7 cellular contexts compared by ENCODE assay signal in the genomic region with DNA sequence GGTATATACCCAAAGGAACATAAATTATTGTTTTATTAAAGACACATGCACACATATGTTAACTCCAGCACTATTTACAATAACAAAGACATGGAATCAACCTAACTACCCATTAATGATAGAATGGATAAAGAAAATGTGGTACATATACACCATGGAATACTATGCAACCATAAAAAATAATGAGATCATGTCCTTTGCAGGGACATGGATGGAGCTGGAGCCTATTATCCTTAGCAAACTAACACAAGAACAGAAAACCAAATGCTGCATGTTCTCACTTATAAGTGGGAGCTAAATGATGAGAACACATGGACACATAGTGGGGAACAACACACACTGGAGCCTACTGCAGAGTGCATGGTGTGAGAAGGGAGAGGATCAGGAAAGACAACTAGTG. TPM values are rescaled to one million over a fixed set of nuclear protein-coding genes. Genes with fewer than 3 reads are reported as not detected.
DNase-seq lines count a peak whose midpoint lies in the region; ATAC-seq and TF ChIP-seq lines count a peak whose summit lies in the region.
"Not testable (repeated sequence)": the region's sequence is repeated elsewhere in the genome, so short reads cannot be mapped to it uniquely, and the experiment has no call there.

No MANE protein-coding gene starts in this region.

- not testable (repeated sequence) for H3K4me3 Mint-ChIP-seq in HFFc6
- H3K4me3 Mint-ChIP-seq in activated T-cell treated with anti-CD3 and anti-CD28 coated beads, Interleukin-2, amount 50 U/mL, for 24 hours: peak overlapping the region; percentile 85
- H3K4me3 Mint-ChIP-seq in activated naive CD8-positive, alpha-beta T cell treated with anti-CD3 and anti-CD28 coated beads for 36 hours: peak overlapping the region; percentile 55
- peak overlapping the region; percentile 70 to 97 (median 94) for H3K4me3 Mint-ChIP-seq in naive thymus-derived CD4-positive, alpha-beta T cell
- peak overlapping the region; percentile 99 for H3K4me3 Mint-ChIP-seq in stimulated activated naive CD8-positive, alpha-beta T cell treated with anti-CD3 and anti-CD28 coated beads, Interleukin-15, Interleukin-2, amounts not matched to agents 100 ng/mL and 50 ng/mL, for 24 hours

- not testable (repeated sequence) for H3K36me3 ChIP-seq in esophagus muscularis mucosa; naive thymus-derived CD4-positive, alpha-beta T cell (ENCODE audit: control insufficient read depth in 2 of 3, insufficient read depth in 3 of 3, low read length in 3 of 3)

- not testable (repeated sequence) for H3K36me3 Mint-ChIP-seq in HFFc6 (ENCODE audit: low read depth); naive thymus-derived CD4-positive, alpha-beta T cell; stimulated activated naive CD8-positive, alpha-beta T cell treated with anti-CD3 and anti-CD28 coated beads, Interleukin-15, Interleukin-2, amounts not matched to agents 100 ng/mL and 50 ng/mL, for 24 hours (ENCODE audit: low read depth)
- peaks cover 17% of the 10 kb centered on the region for H3K36me3 Mint-ChIP-seq in activated T-cell treated with anti-CD3 and anti-CD28 coated beads, Interleukin-2, amount 50 U/mL, for 24 hours (ENCODE audit: low read depth)
- H3K36me3 Mint-ChIP-seq in activated naive CD8-positive, alpha-beta T cell treated with anti-CD3 and anti-CD28 coated beads for 36 hours: peaks cover 19% of the 10 kb centered on the region

- peaks cover 30% of the 10 kb centered on the region for H3K4me1 Mint-ChIP-seq in HFFc6 (ENCODE audit: low read depth)
- H3K4me1 Mint-ChIP-seq in activated T-cell treated with anti-CD3 and anti-CD28 coated beads, Interleukin-2, amount 50 U/mL, for 24 hours (ENCODE audit: low read depth): peaks cover 32% of the 10 kb centered on the region
- peaks cover 14% of the 10 kb centered on the region for H3K4me1 Mint-ChIP-seq in activated naive CD8-positive, alpha-beta T cell treated with anti-CD3 and anti-CD28 coated beads for 36 hours
- H3K4me1 Mint-ChIP-seq in naive thymus-derived CD4-positive, alpha-beta T cell: peaks cover 11 to 62% (median 42%) of the 10 kb centered on the region in 7 donors
- peaks cover 35% of the 10 kb centered on the region for H3K4me1 Mint-ChIP-seq in stimulated activated naive CD8-positive, alpha-beta T cell treated with anti-CD3 and anti-CD28 coated beads, Interleukin-15, Interleukin-2, amounts not matched to agents 100 ng/mL and 50 ng/mL, for 24 hours (ENCODE audit: low read depth)

- POLR2A ChIA-PET in naive thymus-derived CD4-positive, alpha-beta T cell (lab: Charles Lee): interaction anchor here (0.9 to 2.7 kb wide), 5 partner anchors 16 to 900 kb away, joined by 5 to 7 read pairs (median 6); partner anchors contain the start of genes NEXMIF and PBDC1

- not testable (repeated sequence) for TF ChIP-seq EP300 in esophagus muscularis mucosa (IDR thresholded peaks at IDR 0.05)

- not testable (repeated sequence) for ATAC-seq in naive thymus-derived CD4-positive, alpha-beta T cell

- not testable (repeated sequence) for H3K9me3 Mint-ChIP-seq in HFFc6; activated T-cell treated with anti-CD3 and anti-CD28 coated beads, Interleukin-2, amount 50 U/mL, for 24 hours; activated naive CD8-positive, alpha-beta T cell treated with anti-CD3 and anti-CD28 coated beads for 36 hours; naive thymus-derived CD4-positive, alpha-beta T cell; stimulated activated naive CD8-positive, alpha-beta T cell treated with anti-CD3 and anti-CD28 coated beads, Interleukin-15, Interleukin-2, amounts not matched to agents 100 ng/mL and 50 ng/mL, for 24 hours

- CTCF ChIA-PET in naive thymus-derived CD4-positive, alpha-beta T cell (lab: Charles Lee): interaction anchor here (0.6 kb wide), 1 partner anchor 658 kb away, joined by 3 read pairs; no protein-coding TSS in a partner anchor

- TF ChIP-seq CTCF in HFFc6 (IDR thresholded peaks at IDR 0.05); VCaP (conservative IDR thresholded peaks at IDR 0.05); esophagus muscularis mucosa (IDR thresholded peaks at IDR 0.05): not testable (repeated sequence)

- not testable (repeated sequence) for H3K9me3 ChIP-seq in esophagus muscularis mucosa; naive thymus-derived CD4-positive, alpha-beta T cell (ENCODE audit: control insufficient read depth in 2 of 3, low read length in 3 of 3)

- peak overlapping the region; percentile 74; the same call in 1 of the 2 replicates for H3K27ac ChIP-seq in VCaP
- H3K27ac ChIP-seq in esophagus muscularis mucosa (replicated peaks in 1 of 4): peak overlapping the region; percentile 89 to 93 (median 90)
- H3K27ac ChIP-seq in naive thymus-derived CD4-positive, alpha-beta T cell (ENCODE audit: low read depth, low read length): peak overlapping the region; percentile 95

- intact Hi-C loops in esophagus muscularis mucosa (cut with DNase I): loop anchor here (10.0 kb wide), 2 partner anchors 118 to 668 kb away; partner anchors contain the start of gene ABCB7
- intact Hi-C loops in naive thymus-derived CD4-positive, alpha-beta T cell (cut with micrococcal nuclease): loop anchor here (5.0 to 10.0 kb wide), 9 partner anchors 348 to 1711 kb away; partner anchors contain the start of genes CHIC1 (in 2 of the 2), MAGEE1 (in 2 of the 2), NEXMIF (in 1 of the 2) and PBDC1 (in 1 of the 2)

- H3K4me3 ChIP-seq in esophagus muscularis mucosa; naive thymus-derived CD4-positive, alpha-beta T cell (ENCODE audit: low read length): not testable (repeated sequence)

- H3K27ac Mint-ChIP-seq in HFFc6: peak overlapping the region; percentile 97; the same call in 1 of the 2 replicates
- peak overlapping the region; percentile 92 for H3K27ac Mint-ChIP-seq in activated T-cell treated with anti-CD3 and anti-CD28 coated beads, Interleukin-2, amount 50 U/mL, for 24 hours
- H3K27ac Mint-ChIP-seq in activated naive CD8-positive, alpha-beta T cell treated with anti-CD3 and anti-CD28 coated beads for 36 hours: peak overlapping the region; percentile 93
- peak overlapping the region; percentile 87 to 98 (median 96) for H3K27ac Mint-ChIP-seq in naive thymus-derived CD4-positive, alpha-beta T cell
- H3K27ac Mint-ChIP-seq in stimulated activated naive CD8-positive, alpha-beta T cell treated with anti-CD3 and anti-CD28 coated beads, Interleukin-15, Interleukin-2, amounts not matched to agents 100 ng/mL and 50 ng/mL, for 24 hours: peak overlapping the region; percentile 97

- H3K4me1 ChIP-seq in esophagus muscularis mucosa: peaks cover 8 to 30% (median 22%) of the 10 kb centered on the region in 4 donors
- not testable (repeated sequence) for H3K4me1 ChIP-seq in naive thymus-derived CD4-positive, alpha-beta T cell (ENCODE audit: control insufficient read depth in 2 of 2, insufficient read depth in 2 of 2, low read length in 2 of 2)

- not testable (repeated sequence) for DNase-seq in HFFc6; activated T-cell treated with anti-CD3 and anti-CD28 coated beads, Interleukin-2, amount 50 U/mL, for 24 hours; activated naive CD8-positive, alpha-beta T cell treated with anti-CD3 and anti-CD28 coated beads for 36 hours; esophagus muscularis mucosa (ENCODE audit: extremely low spot score); naive thymus-derived CD4-positive, alpha-beta T cell

- not testable (repeated sequence) for H3K27me3 Mint-ChIP-seq in HFFc6 (ENCODE audit: insufficient read depth); activated naive CD8-positive, alpha-beta T cell treated with anti-CD3 and anti-CD28 coated beads for 36 hours; naive thymus-derived CD4-positive, alpha-beta T cell; stimulated activated naive CD8-positive, alpha-beta T cell treated with anti-CD3 and anti-CD28 coated beads, Interleukin-15, Interleukin-2, amounts not matched to agents 100 ng/mL and 50 ng/mL, for 24 hours
- H3K27me3 Mint-ChIP-seq in activated T-cell treated with anti-CD3 and anti-CD28 coated beads, Interleukin-2, amount 50 U/mL, for 24 hours: peaks cover 16% of the 10 kb centered on the region

- not testable (repeated sequence) for TF ChIP-seq POLR2A in esophagus muscularis mucosa (IDR thresholded peaks at IDR 0.05; ENCODE audit: low read depth)

- not testable (repeated sequence) for H3K27me3 ChIP-seq in esophagus muscularis mucosa; naive thymus-derived CD4-positive, alpha-beta T cell (ENCODE audit: control insufficient read depth in 2 of 2, insufficient read depth in 2 of 2, low read length in 2 of 2)

RNA-seq across cellular contexts. Expression of gene UPRT, which starts 1.1 kb away (rescaled TPM):
- total RNA-seq in HFFc6 (2021; fragmentation: NEBNext Ultra II Directional; extraction: Animal tissue kit (Norgen Biotek cat#: 25700)): 10 to 100 TPM in 3 of 6 experiments, 1 to 10 TPM in 3; 8.4 to 11.1 (median 9.9) TPM
- 10 to 100 TPM; 40.5 to 43.6 TPM for total RNA-seq in activated naive CD8-positive, alpha-beta T cell treated with anti-CD3 and anti-CD28 coated beads for 36 hours
- total RNA-seq in esophagus muscularis mucosa: 10 to 100 TPM in 3 of 4 donors, 1 to 10 TPM in 1; 6.8 to 17.0 (median 12.7) TPM
- 10 to 100 TPM; 21.2 to 31.0 (median 23.8) TPM for total RNA-seq in naive thymus-derived CD4-positive, alpha-beta T cell
- polyA plus RNA-seq in naive thymus-derived CD4-positive, alpha-beta T cell: 10 to 100 TPM; 28.9 to 29.6 TPM
